In genomic region chr17:68413597-68414560, GRCh38 we compare ENCODE assay signal across 8 cellular contexts. TPM values are rescaled to one million over a fixed set of nuclear protein-coding genes. Genes with fewer than 3 reads are reported as not detected.
DNase-seq lines count a peak whose midpoint lies in the region; ATAC-seq and TF ChIP-seq lines count a peak whose summit lies in the region.
"Not testable (repeated sequence)": the region's sequence is repeated elsewhere in the genome, so short reads cannot be mapped to it uniquely, and the experiment has no call there.

No MANE protein-coding gene starts in this region.

- H3K4me3 ChIP-seq in colonic mucosa = peak overlapping the region; percentile 34
- H3K4me3 ChIP-seq in iPS-18a (ENCODE audit: low read length) = peak overlapping the region; percentile 45

- H3K27ac Mint-ChIP-seq in stimulated activated naive CD8-positive, alpha-beta T cell treated with anti-CD3 and anti-CD28 coated beads, Interleukin-15, Interleukin-2, amounts not matched to agents 100 ng/mL and 50 ng/mL, for 24 hours = peak overlapping the region; percentile 86

- H3K27me3 ChIP-seq in colonic mucosa; iPS-18a (ENCODE audit: control insufficient read depth, insufficient read depth, low read length): not testable (repeated sequence)

- H3K4me1 Mint-ChIP-seq in activated T-cell treated with anti-CD3 and anti-CD28 coated beads, Interleukin-2, amount 50 U/mL, for 4 hours (ENCODE audit: low read depth) = peaks cover 20% of the 10 kb centered on the region
- peaks cover 25% of the 10 kb centered on the region for H3K4me1 Mint-ChIP-seq in stimulated activated naive CD8-positive, alpha-beta T cell treated with anti-CD3 and anti-CD28 coated beads, Interleukin-15, Interleukin-2, amounts not matched to agents 100 ng/mL and 50 ng/mL, for 24 hours (ENCODE audit: low read depth)

- not testable (repeated sequence) for H3K36me3 ChIP-seq in colonic mucosa; iPS-18a (ENCODE audit: control insufficient read depth, low read depth, low read length)

- peak; percentile 75 to 77 for ATAC-seq in activated T-cell treated with anti-CD3 and anti-CD28 coated beads, Interleukin-2, amount 50 U/mL, for 4 hours

- intact Hi-C loops in colonic mucosa (cut with DNase I); posterior vena cava (cut with DNase I): not testable (repeated sequence)

- H3K4me3 Mint-ChIP-seq in activated T-cell treated with anti-CD3 and anti-CD28 coated beads, Interleukin-2, amount 50 U/mL, for 4 hours = peak overlapping the region; percentile 92
- H3K4me3 Mint-ChIP-seq in stimulated activated naive CD8-positive, alpha-beta T cell treated with anti-CD3 and anti-CD28 coated beads, Interleukin-15, Interleukin-2, amounts not matched to agents 100 ng/mL and 50 ng/mL, for 24 hours = peak overlapping the region; percentile 91

- TF ChIP-seq CTCF in colonic mucosa (IDR thresholded peaks at IDR 0.05) = not testable (repeated sequence)

- not testable (repeated sequence) for H3K9me3 ChIP-seq in colonic mucosa; iPS-18a (ENCODE audit: control insufficient read depth, low read depth, low read length)

- not testable (repeated sequence) for H3K27me3 Mint-ChIP-seq in activated T-cell treated with anti-CD3 and anti-CD28 coated beads, Interleukin-2, amount 50 U/mL, for 4 hours (ENCODE audit: low read depth); stimulated activated naive CD8-positive, alpha-beta T cell treated with anti-CD3 and anti-CD28 coated beads, Interleukin-15, Interleukin-2, amounts not matched to agents 100 ng/mL and 50 ng/mL, for 24 hours

- H3K36me3 Mint-ChIP-seq in activated T-cell treated with anti-CD3 and anti-CD28 coated beads, Interleukin-2, amount 50 U/mL, for 4 hours (ENCODE audit: insufficient read depth); stimulated activated naive CD8-positive, alpha-beta T cell treated with anti-CD3 and anti-CD28 coated beads, Interleukin-15, Interleukin-2, amounts not matched to agents 100 ng/mL and 50 ng/mL, for 24 hours (ENCODE audit: low read depth): not testable (repeated sequence)

- peak overlapping the region in 1 of 2 donors; percentile 24 for H3K9ac ChIP-seq in colonic mucosa (ENCODE audit: low read depth in 2 of 2, low read length in 2 of 2)
- H3K9ac ChIP-seq in iPS-18a (ENCODE audit: low read length) = not testable (repeated sequence)

- not testable (repeated sequence) for H3K27ac ChIP-seq in colonic mucosa; iPS-18a (ENCODE audit: low read length)

- peaks cover 12% of the 10 kb centered on the region for H3K9me3 Mint-ChIP-seq in activated T-cell treated with anti-CD3 and anti-CD28 coated beads, Interleukin-2, amount 50 U/mL, for 4 hours
- not testable (repeated sequence) for H3K9me3 Mint-ChIP-seq in stimulated activated naive CD8-positive, alpha-beta T cell treated with anti-CD3 and anti-CD28 coated beads, Interleukin-15, Interleukin-2, amounts not matched to agents 100 ng/mL and 50 ng/mL, for 24 hours

- peak; percentile 50 for DNase-seq in EH (ENCODE audit: low read depth)
- DNase-seq in NCI-H1436 (lab: John Stamatoyannopoulos, UW) = peak; percentile 54
- peak; percentile 2 for DNase-seq in SKM-1 treated with dmso at 0.1 percent for 144 hours (lab: John Stamatoyannopoulos, UW; ENCODE audit: unreplicated experiment)
- peak; percentile 39 for DNase-seq in activated T-cell treated with anti-CD3 and anti-CD28 coated beads, Interleukin-2, amount 50 U/mL, for 4 hours
- peak; percentile 57 for DNase-seq in colonic mucosa
- DNase-seq in posterior vena cava (ENCODE audit: low spot score) = peak; percentile 76

- not testable (repeated sequence) for H3K4me1 ChIP-seq in colonic mucosa; iPS-18a (ENCODE audit: control insufficient read depth, low read depth, low read length)

RNA-seq across cellular contexts. Expression of gene WIPI1, which starts 43.4 kb away (rescaled TPM):
- 1 to 10 TPM; 2.9 to 6.4 (median 3.9) TPM for total RNA-seq in activated T-cell treated with anti-CD3 and anti-CD28 coated beads, Interleukin-2, amount 50 U/mL, for 4 hours
- total RNA-seq in colonic mucosa (10 to 100 TPM; 77.1 to 79.1 TPM), posterior vena cava (10 to 100 TPM; 50.3 to 54.1 TPM)

Comparison
In these comparisons a context has a peak if more than half of its experiments do, and no peak if none do; other contexts are left out.
1. DNase-seq: peak in every context shown above with its lines; median percentile 76 in posterior vena cava; 57 in colonic mucosa; 54 in NCI-H1436; 50 in EH; 39 in activated T-cell treated with anti-CD3 and anti-CD28 coated beads, Interleukin-2, amount 50 U/mL, for 4 hours; 2 in SKM-1 treated with dmso at 0.1 percent for 144 hours.
2. RNA of gene WIPI1, which starts 43.4 kb away (total RNA-seq): 77.1 to 79.1 TPM in colonic mucosa and 50.3 to 54.1 TPM in posterior vena cava; 2.9 to 6.4 TPM in activated T-cell treated with anti-CD3 and anti-CD28 coated beads, Interleukin-2, amount 50 U/mL, for 4 hours; every median in the first group is over 4 times any median in the second.